In the genomic region with DNA sequence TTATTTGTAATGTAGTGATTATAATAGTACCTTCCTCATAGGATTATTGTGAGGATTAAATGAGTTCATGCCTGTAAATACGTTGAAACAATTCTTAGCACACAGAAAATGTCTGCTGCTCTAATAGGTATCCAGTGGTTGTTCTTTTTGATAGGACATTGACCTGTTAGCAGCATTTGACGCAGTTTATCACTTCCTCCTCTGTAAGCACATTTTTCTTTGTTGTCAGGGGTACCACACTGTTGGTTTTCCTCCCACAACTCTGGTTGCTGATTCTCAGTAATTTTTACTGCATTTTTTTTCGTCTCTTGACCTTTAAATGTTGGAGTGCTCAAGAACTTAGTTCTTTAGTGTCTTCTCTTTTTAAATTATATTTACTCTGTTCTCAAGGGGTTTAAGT, we compare ENCODE assay signal across 1 cellular context.
TF ChIP-seq lines count a peak whose summit lies in the region.

No MANE protein-coding gene starts in this region.

TF ChIP-seq in WTC11, 78 proteins besides CTCF, POLR2A, EP300 and RAD21 (continued from another document):
- TF ChIP-seq, protein P1, sequence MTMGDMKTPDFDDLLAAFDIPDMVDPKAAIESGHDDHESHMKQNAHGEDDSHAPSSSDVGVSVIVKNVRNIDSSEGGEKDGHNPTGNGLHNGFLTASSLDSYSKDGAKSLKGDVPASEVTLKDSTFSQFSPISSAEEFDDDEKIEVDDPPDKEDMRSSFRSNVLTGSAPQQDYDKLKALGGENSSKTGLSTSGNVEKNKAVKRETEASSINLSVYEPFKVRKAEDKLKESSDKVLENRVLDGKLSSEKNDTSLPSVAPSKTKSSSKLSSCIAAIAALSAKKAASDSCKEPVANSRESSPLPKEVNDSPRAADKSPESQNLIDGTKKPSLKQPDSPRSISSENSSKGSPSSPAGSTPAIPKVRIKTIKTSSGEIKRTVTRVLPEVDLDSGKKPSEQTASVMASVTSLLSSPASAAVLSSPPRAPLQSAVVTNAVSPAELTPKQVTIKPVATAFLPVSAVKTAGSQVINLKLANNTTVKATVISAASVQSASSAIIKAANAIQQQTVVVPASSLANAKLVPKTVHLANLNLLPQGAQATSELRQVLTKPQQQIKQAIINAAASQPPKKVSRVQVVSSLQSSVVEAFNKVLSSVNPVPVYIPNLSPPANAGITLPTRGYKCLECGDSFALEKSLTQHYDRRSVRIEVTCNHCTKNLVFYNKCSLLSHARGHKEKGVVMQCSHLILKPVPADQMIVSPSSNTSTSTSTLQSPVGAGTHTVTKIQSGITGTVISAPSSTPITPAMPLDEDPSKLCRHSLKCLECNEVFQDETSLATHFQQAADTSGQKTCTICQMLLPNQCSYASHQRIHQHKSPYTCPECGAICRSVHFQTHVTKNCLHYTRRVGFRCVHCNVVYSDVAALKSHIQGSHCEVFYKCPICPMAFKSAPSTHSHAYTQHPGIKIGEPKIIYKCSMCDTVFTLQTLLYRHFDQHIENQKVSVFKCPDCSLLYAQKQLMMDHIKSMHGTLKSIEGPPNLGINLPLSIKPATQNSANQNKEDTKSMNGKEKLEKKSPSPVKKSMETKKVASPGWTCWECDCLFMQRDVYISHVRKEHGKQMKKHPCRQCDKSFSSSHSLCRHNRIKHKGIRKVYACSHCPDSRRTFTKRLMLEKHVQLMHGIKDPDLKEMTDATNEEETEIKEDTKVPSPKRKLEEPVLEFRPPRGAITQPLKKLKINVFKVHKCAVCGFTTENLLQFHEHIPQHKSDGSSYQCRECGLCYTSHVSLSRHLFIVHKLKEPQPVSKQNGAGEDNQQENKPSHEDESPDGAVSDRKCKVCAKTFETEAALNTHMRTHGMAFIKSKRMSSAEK (CRISPR knock-in tag; IDR thresholded peaks at IDR 0.05; ENCODE audit: borderline replicate concordance) = no peak
- TF ChIP-seq, protein P2, sequence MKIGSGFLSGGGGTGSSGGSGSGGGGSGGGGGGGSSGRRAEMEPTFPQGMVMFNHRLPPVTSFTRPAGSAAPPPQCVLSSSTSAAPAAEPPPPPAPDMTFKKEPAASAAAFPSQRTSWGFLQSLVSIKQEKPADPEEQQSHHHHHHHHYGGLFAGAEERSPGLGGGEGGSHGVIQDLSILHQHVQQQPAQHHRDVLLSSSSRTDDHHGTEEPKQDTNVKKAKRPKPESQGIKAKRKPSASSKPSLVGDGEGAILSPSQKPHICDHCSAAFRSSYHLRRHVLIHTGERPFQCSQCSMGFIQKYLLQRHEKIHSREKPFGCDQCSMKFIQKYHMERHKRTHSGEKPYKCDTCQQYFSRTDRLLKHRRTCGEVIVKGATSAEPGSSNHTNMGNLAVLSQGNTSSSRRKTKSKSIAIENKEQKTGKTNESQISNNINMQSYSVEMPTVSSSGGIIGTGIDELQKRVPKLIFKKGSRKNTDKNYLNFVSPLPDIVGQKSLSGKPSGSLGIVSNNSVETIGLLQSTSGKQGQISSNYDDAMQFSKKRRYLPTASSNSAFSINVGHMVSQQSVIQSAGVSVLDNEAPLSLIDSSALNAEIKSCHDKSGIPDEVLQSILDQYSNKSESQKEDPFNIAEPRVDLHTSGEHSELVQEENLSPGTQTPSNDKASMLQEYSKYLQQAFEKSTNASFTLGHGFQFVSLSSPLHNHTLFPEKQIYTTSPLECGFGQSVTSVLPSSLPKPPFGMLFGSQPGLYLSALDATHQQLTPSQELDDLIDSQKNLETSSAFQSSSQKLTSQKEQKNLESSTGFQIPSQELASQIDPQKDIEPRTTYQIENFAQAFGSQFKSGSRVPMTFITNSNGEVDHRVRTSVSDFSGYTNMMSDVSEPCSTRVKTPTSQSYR (CRISPR knock-in tag; IDR thresholded peaks at IDR 0.05) = no peak
- no peak for TF ChIP-seq ZNF317 (CRISPR knock-in tag; IDR thresholded peaks at IDR 0.05; ENCODE audit: borderline replicate concordance, low read depth)
- TF ChIP-seq, protein P3, sequence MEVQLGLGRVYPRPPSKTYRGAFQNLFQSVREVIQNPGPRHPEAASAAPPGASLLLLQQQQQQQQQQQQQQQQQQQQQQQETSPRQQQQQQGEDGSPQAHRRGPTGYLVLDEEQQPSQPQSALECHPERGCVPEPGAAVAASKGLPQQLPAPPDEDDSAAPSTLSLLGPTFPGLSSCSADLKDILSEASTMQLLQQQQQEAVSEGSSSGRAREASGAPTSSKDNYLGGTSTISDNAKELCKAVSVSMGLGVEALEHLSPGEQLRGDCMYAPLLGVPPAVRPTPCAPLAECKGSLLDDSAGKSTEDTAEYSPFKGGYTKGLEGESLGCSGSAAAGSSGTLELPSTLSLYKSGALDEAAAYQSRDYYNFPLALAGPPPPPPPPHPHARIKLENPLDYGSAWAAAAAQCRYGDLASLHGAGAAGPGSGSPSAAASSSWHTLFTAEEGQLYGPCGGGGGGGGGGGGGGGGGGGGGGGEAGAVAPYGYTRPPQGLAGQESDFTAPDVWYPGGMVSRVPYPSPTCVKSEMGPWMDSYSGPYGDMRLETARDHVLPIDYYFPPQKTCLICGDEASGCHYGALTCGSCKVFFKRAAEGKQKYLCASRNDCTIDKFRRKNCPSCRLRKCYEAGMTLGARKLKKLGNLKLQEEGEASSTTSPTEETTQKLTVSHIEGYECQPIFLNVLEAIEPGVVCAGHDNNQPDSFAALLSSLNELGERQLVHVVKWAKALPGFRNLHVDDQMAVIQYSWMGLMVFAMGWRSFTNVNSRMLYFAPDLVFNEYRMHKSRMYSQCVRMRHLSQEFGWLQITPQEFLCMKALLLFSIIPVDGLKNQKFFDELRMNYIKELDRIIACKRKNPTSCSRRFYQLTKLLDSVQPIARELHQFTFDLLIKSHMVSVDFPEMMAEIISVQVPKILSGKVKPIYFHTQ (CRISPR knock-in tag; IDR thresholded peaks at IDR 0.05) = no peak
TF ChIP-seq in WTC11: peak in this region for 0.
